1 cellular context compared by ENCODE assay signal in genomic region chr11:102573851-102574250, GRCh38.
TF ChIP-seq lines count a peak whose summit lies in the region.

No MANE protein-coding gene starts in this region.

TF ChIP-seq in K562, 482 proteins besides CTCF, POLR2A, EP300 and RAD21:
- TF ChIP-seq JUND (IDR thresholded peaks at IDR 0.05; ENCODE audit: borderline replicate concordance, low read depth, low read length) (no peak), JUND (tag; IDR thresholded peaks at IDR 0.05; ENCODE audit: borderline replicate concordance, low read depth, low read length) (peak; percentile 75; the same call in 2 of the 3 replicates), FOSL1 (tag; conservative IDR thresholded peaks at IDR 0.05) (peak; percentile 90), ATF3 (IDR thresholded peaks at IDR 0.05) (peak; percentile 43; the same call in 1 of the 2 replicates), ATF3 (CRISPR knock-in tag; conservative IDR thresholded peaks at IDR 0.05) (no peak), RBM17 (IDR thresholded peaks at IDR 0.05; ENCODE audit: borderline replicate concordance, low read depth, low read length) (no peak), ELK3 (CRISPR knock-in tag; IDR thresholded peaks at IDR 0.05) (no peak)
TF ChIP-seq in K562: peak in this region for 3.
